ENCODE assay signal across 1 cellular context in the genomic region with DNA sequence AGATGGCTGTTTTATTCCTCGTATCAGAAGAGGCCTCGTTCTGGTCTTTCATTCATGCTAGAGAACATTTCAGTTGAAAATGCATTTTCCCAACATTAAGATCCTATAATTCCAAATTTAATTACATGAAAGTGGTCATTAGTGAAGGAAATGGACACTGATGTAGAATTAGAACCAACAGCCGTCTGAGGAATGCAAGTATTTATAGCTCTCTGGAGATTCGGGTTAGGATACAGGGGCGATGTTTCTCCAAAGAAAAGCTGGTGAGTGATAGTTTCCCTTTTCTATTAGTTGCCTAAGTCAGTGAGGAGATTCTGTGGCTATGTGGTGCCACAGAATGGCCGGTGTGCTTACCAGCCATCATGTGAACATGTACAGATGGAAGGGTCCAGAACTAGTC.
TF ChIP-seq lines count a peak whose summit lies in the region.

No MANE protein-coding gene starts in this region.

TF ChIP-seq in HEK293, 187 proteins besides CTCF, POLR2A, EP300 and RAD21:
- no peak for TF ChIP-seq ZNF701 (tag by site-specific recombination; IDR thresholded peaks at IDR 0.05)
- TF ChIP-seq, protein P1, sequence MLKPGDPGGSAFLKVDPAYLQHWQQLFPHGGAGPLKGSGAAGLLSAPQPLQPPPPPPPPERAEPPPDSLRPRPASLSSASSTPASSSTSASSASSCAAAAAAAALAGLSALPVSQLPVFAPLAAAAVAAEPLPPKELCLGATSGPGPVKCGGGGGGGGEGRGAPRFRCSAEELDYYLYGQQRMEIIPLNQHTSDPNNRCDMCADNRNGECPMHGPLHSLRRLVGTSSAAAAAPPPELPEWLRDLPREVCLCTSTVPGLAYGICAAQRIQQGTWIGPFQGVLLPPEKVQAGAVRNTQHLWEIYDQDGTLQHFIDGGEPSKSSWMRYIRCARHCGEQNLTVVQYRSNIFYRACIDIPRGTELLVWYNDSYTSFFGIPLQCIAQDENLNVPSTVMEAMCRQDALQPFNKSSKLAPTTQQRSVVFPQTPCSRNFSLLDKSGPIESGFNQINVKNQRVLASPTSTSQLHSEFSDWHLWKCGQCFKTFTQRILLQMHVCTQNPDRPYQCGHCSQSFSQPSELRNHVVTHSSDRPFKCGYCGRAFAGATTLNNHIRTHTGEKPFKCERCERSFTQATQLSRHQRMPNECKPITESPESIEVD (tag by site-specific recombination; IDR thresholded peaks at IDR 0.05): 0 out of 2 replicates have a peak, but pooled peaks have one; percentile 33
